Comparison of ENCODE assay signal across 1 cellular context in genomic region chr22:21606775-21607174, GRCh38.
TF ChIP-seq lines count a peak whose summit lies in the region.

No MANE protein-coding gene starts in this region.

TF ChIP-seq in IMR-90, 13 proteins besides CTCF, POLR2A, EP300 and RAD21:
- TF ChIP-seq ELK1 (IDR thresholded peaks at IDR 0.05; ENCODE audit: borderline replicate concordance, low read depth, low read length) (no peak), USF2 (IDR thresholded peaks at IDR 0.05; ENCODE audit: low read depth, low read length) (no peak), FOS (IDR thresholded peaks at IDR 0.05; ENCODE audit: low read depth, low read length) (no peak), CHD1 (IDR thresholded peaks at IDR 0.05; ENCODE audit: low read depth, low read length) (no peak)
